Comparison of ENCODE assay signal across 15 cellular contexts in genomic region chr11:107648247-107648646, GRCh38. TPM values are rescaled to one million over a fixed set of nuclear protein-coding genes. Genes with fewer than 3 reads are reported as not detected.
DNase-seq lines count a peak whose midpoint lies in the region; ATAC-seq and TF ChIP-seq lines count a peak whose summit lies in the region.
"Had no signal": no experiment of that assay in that cellular context is flagged by ENCODE, and none has a peak within 500 bp of the region (broad histone marks: within the 10 kb centered on the region; RNA-seq: fewer than 3 reads in every experiment).

No MANE protein-coding gene starts in this region.

- no peaks in the 10 kb centered on the region for H3K27me3 Mint-ChIP-seq in WTC11 (ENCODE audit: low read depth)
- H3K27me3 Mint-ChIP-seq in neural crest cell (ENCODE audit: low read depth) = peaks cover 6% of the 10 kb centered on the region

- TF ChIP-seq CTCF in WTC11 (IDR thresholded peaks at IDR 0.05) (no peak), neural crest cell (conservative IDR thresholded peaks at IDR 0.05) (no peak), colonic mucosa (IDR thresholded peaks at IDR 0.05) (no peak)

- H3K9me3 ChIP-seq in MG63 (no peaks in the 10 kb centered on the region), colonic mucosa (no peaks in the 10 kb centered on the region)
- H3K9me3 ChIP-seq: A549, BE2C had no signal

- POLR2A ChIA-PET in WTC11 (lab: Charles Lee) = no interaction called here

- no peak overlapping the region for H3K4me3 Mint-ChIP-seq in WTC11
- H3K4me3 Mint-ChIP-seq in neural crest cell = no peak overlapping the region
- H3K4me3 Mint-ChIP-seq: CD4-positive, alpha-beta memory T cell had no signal

- H3K9ac ChIP-seq in colonic mucosa (ENCODE audit: low read depth in 2 of 2, low read length in 2 of 2) = no peak overlapping the region

- H3K27ac Mint-ChIP-seq in WTC11 (no peak overlapping the region), neural crest cell (ENCODE audit: unreplicated experiment) (peak overlapping the region; percentile 28)
- H3K27ac Mint-ChIP-seq: CD4-positive, alpha-beta memory T cell had no signal

- H3K36me3 ChIP-seq in MG63 (no peaks in the 10 kb centered on the region), colonic mucosa (no peaks in the 10 kb centered on the region)
- H3K36me3 ChIP-seq: BE2C had no signal

- peak; percentile 96 for ATAC-seq in WTC11
- ATAC-seq: A549, HepG2 had no signal

- H3K36me3 Mint-ChIP-seq in WTC11 (no peaks in the 10 kb centered on the region), neural crest cell (ENCODE audit: low read depth) (no peaks in the 10 kb centered on the region)
- H3K36me3 Mint-ChIP-seq: CD4-positive, alpha-beta memory T cell had no signal

- CTCF ChIA-PET in WTC11 (lab: Charles Lee) = no interaction called here

- no peaks in the 10 kb centered on the region for H3K4me1 ChIP-seq in colonic mucosa
- H3K4me1 ChIP-seq: A549, BE2C had no signal

- peaks cover 36% of the 10 kb centered on the region for H3K4me1 Mint-ChIP-seq in WTC11
- H3K4me1 Mint-ChIP-seq in neural crest cell = peaks cover 5% of the 10 kb centered on the region
- H3K4me1 Mint-ChIP-seq: CD4-positive, alpha-beta memory T cell had no signal

- peak; percentile 56 for DNase-seq in WTC11 (ENCODE audit: low spot score)
- peak; percentile 43 for DNase-seq in iPS-NIHi11 (ENCODE audit: low spot score)
- DNase-seq in neural crest cell (ENCODE audit: low read depth, low spot score) = no peak
- no peak for DNase-seq in stimulated activated CD4-positive, alpha-beta T cell treated with anti-CD3 and anti-CD28 coated beads, Interleukin-4, amount 100 ng/mL, for 24 hours
- DNase-seq in MG63 = no peak
- DNase-seq in colonic mucosa = no peak
- DNase-seq in NCI-H446 treated with DMSO at 0.1 percent for 48 hours (lab: John Stamatoyannopoulos, UW) = no peak
- DNase-seq: BE2C; CD4-positive, alpha-beta memory T cell; DMS79 treated with DMSO at 0.1 percent for 48 hours; EL; GDM1 had no signal

- H3K9me3 Mint-ChIP-seq in WTC11 = no peaks in the 10 kb centered on the region
- no peaks in the 10 kb centered on the region for H3K9me3 Mint-ChIP-seq in neural crest cell
- H3K9me3 Mint-ChIP-seq: CD4-positive, alpha-beta memory T cell had no signal

- peaks cover 15% of the 10 kb centered on the region; the same call in 1 of the 2 replicates for H3K27me3 ChIP-seq in MG63
- H3K27me3 ChIP-seq in colonic mucosa = no peaks in the 10 kb centered on the region

- H3K27ac ChIP-seq in colonic mucosa = no peak overlapping the region
- H3K27ac ChIP-seq: A549, C4-2B had no signal

- H3K4me3 ChIP-seq in MG63 = no peak overlapping the region
- no peak overlapping the region for H3K4me3 ChIP-seq in colonic mucosa
- H3K4me3 ChIP-seq: A549 had no signal

- intact Hi-C loops in colonic mucosa (cut with DNase I) = no loop called here

TF ChIP-seq in WTC11, 78 proteins besides CTCF, POLR2A, EP300 and RAD21 (continues in another document):
- TF ChIP-seq ATF6 (CRISPR knock-in tag; IDR thresholded peaks at IDR 0.05) (no peak), TEAD4 (CRISPR knock-in tag; IDR thresholded peaks at IDR 0.05) (no peak), CREM (CRISPR knock-in tag; IDR thresholded peaks at IDR 0.05) (no peak), MYBL2 (CRISPR knock-in tag; IDR thresholded peaks at IDR 0.05) (no peak), NR1H2 (CRISPR knock-in tag; IDR thresholded peaks at IDR 0.05) (no peak), IRF2 (CRISPR knock-in tag; IDR thresholded peaks at IDR 0.05; ENCODE audit: borderline replicate concordance, low read depth) (no peak), ZNF396 (CRISPR knock-in tag; IDR thresholded peaks at IDR 0.05; ENCODE audit: borderline replicate concordance) (no peak), FOXP1 (CRISPR knock-in tag; IDR thresholded peaks at IDR 0.05; ENCODE audit: borderline replicate concordance) (no peak), SOX15 (CRISPR knock-in tag; IDR thresholded peaks at IDR 0.05) (no peak), GABPB1 (CRISPR knock-in tag; IDR thresholded peaks at IDR 0.05) (no peak), ZSCAN18 (CRISPR knock-in tag; IDR thresholded peaks at IDR 0.05) (no peak), MLX (CRISPR knock-in tag; IDR thresholded peaks at IDR 0.05) (no peak), AFF4 (CRISPR knock-in tag; IDR thresholded peaks at IDR 0.05; ENCODE audit: borderline replicate concordance) (no peak), PRRX2 (CRISPR knock-in tag; IDR thresholded peaks at IDR 0.05) (no peak), SMAD4 (CRISPR knock-in tag; IDR thresholded peaks at IDR 0.05) (no peak), TEAD1 (CRISPR knock-in tag; IDR thresholded peaks at IDR 0.05) (no peak)

RNA-seq across cellular contexts. Expression of gene ELMOD1, which starts 57.3 kb away (rescaled TPM):
- 0.98 to 2.3 TPM (median 1.4 TPM) in 3 replicates for total RNA-seq in WTC11 (2021)
- total RNA-seq in neural crest cell = 0.40 and 0.43 TPM in 2 replicates
- not detected in 2 replicates for total RNA-seq in MG63 (2014; rRNA removed; shearing (Covaris generic); ENCODE audit: low replicate concordance)
- under 1 TPM in 1 of 2 donors, not detected in 1; 0.11 TPM for total RNA-seq in colonic mucosa
- total RNA-seq: CD4-positive, alpha-beta memory T cell; HepG2 had no signal

Comparison
In these comparisons a context has a peak if more than half of its experiments do, and no peak if none do; other contexts are left out.
1. DNase-seq: peak in WTC11 (single experiment) and iPS-NIHi11 (single experiment); none in neural crest cell (single experiment), stimulated activated CD4-positive, alpha-beta T cell treated with anti-CD3 and anti-CD28 coated beads, Interleukin-4, amount 100 ng/mL, for 24 hours (single experiment), MG63 (single experiment), colonic mucosa (single experiment) and NCI-H446 treated with DMSO at 0.1 percent for 48 hours (single experiment).